Comparison of ENCODE assay signal across 9 cellular contexts in genomic region chr5:32020271-32020670, GRCh38.
DNase-seq lines count a peak whose midpoint lies in the region; ATAC-seq and TF ChIP-seq lines count a peak whose summit lies in the region.
"Had no signal": no experiment of that assay in that cellular context is flagged by ENCODE, and none has a peak within 500 bp of the region (broad histone marks: within the 10 kb centered on the region; RNA-seq: fewer than 3 reads in every experiment).

No MANE protein-coding gene starts in this region.

- H3K4me1 Mint-ChIP-seq in central memory CD8-positive, alpha-beta T cell, result peaks cover 8% of the 10 kb centered on the region

- H3K9me3 Mint-ChIP-seq in central memory CD8-positive, alpha-beta T cell, result no peaks in the 10 kb centered on the region

- no peak overlapping the region for H3K27ac Mint-ChIP-seq in central memory CD8-positive, alpha-beta T cell (ENCODE audit: low read depth)

- H3K4me3 Mint-ChIP-seq in central memory CD8-positive, alpha-beta T cell, result peak overlapping the region; percentile 57

- ATAC-seq in HG03442 (IDR thresholded peaks at IDR 0.05; ENCODE audit: unreplicated experiment), result peak; percentile 86
- ATAC-seq in central memory CD8-positive, alpha-beta T cell (replicated peaks; ENCODE audit: extremely low read depth, poor library complexity, severe bottlenecking), result peak; percentile 53
- ATAC-seq: psoas muscle had no signal

- DNase-seq in GM12865 (ENCODE audit: low read depth) (peak; percentile 50), GM20000 (ENCODE audit: low spot score) (peak; percentile 45), COR-L47 (lab: John Stamatoyannopoulos, UW) (no peak), NCI-H1105 treated with DMSO at 0.1 percent for 48 hours (lab: John Stamatoyannopoulos, UW) (no peak), Ammon's horn (ENCODE audit: low spot score) (no peak)
- no peak for DNase-seq in central memory CD8-positive, alpha-beta T cell (ENCODE audit: low spot score in 2 of 2)
- no peak for DNase-seq in activated effector memory CD4-positive, alpha-beta T cell treated with anti-CD3 and anti-CD28 coated beads, Interleukin-2, amount 50 U/mL, for 16 hours
- DNase-seq: psoas muscle had no signal

- H3K4me3 ChIP-seq in GM12865 (ENCODE audit: low read depth, low read length), result peak overlapping the region; percentile 39
- H3K4me3 ChIP-seq: psoas muscle had no signal

- H3K27me3 Mint-ChIP-seq in central memory CD8-positive, alpha-beta T cell, result peaks cover 22% of the 10 kb centered on the region

- no peak for TF ChIP-seq CTCF in GM12865 (IDR thresholded peaks at IDR 0.05; ENCODE audit: insufficient read depth, low read depth, low read length, missing control alignments)
- no peak for TF ChIP-seq CTCF in GM20000 (IDR thresholded peaks at IDR 0.05; ENCODE audit: extremely low read depth, missing control alignments)

- H3K36me3 Mint-ChIP-seq in central memory CD8-positive, alpha-beta T cell (ENCODE audit: insufficient read depth), result peaks cover 2% of the 10 kb centered on the region

Comparison
In these comparisons a context has a peak if more than half of its experiments do, and no peak if none do; other contexts are left out.
1. DNase-seq: peak in GM12865 (single experiment) and GM20000 (single experiment); none in central memory CD8-positive, alpha-beta T cell (0 of 2), activated effector memory CD4-positive, alpha-beta T cell treated with anti-CD3 and anti-CD28 coated beads, Interleukin-2, amount 50 U/mL, for 16 hours (single experiment), COR-L47 (single experiment), NCI-H1105 treated with DMSO at 0.1 percent for 48 hours (single experiment) and Ammon's horn (single experiment).